8 cellular contexts compared by ENCODE assay signal in the genomic region with DNA sequence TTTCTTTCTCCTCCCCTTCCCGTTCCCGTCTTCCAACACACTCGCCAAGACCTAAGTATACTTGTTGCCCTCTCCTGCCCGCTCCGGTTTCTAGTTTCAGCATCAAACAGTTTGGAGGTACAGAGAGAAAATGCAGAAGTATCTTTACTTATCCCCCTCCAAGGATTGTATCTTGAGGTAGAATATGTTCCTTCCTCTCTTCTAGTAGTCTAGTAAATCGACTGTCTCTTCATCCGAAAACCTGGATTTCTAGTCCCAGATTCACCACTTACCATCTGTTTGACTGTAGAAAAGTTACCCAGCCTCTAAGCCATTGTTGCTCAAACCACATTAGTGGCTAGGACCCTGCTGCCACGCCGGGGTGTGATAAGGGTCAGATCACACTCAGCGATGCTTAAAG. TPM values are rescaled to one million over a fixed set of nuclear protein-coding genes. Genes with fewer than 3 reads are reported as not detected.
DNase-seq lines count a peak whose midpoint lies in the region; ATAC-seq and TF ChIP-seq lines count a peak whose summit lies in the region.

No MANE protein-coding gene starts in this region.

- no peaks in the 10 kb centered on the region for H3K27me3 ChIP-seq in kidney epithelial cell (ENCODE audit: control insufficient read depth, insufficient read depth, low read length)
- H3K27me3 ChIP-seq in thoracic aorta (replicated peaks; ENCODE audit: insufficient read depth) = no peaks in the 10 kb centered on the region

- intact Hi-C loops in activated CD4-positive, alpha-beta T cell treated with anti-CD3 and anti-CD28 coated beads, Interleukin-2, amount 10 ng/mL, durations not matched to agents 24 days and 14 days (cut with micrococcal nuclease) = loop anchor here (2.0 kb wide), 3 partner anchors 146 to 844 kb away; partner anchors contain the start of genes GIGYF2 and PDE6D

- H3K27ac Mint-ChIP-seq in activated CD4-positive, alpha-beta T cell treated with anti-CD3 and anti-CD28 coated beads, Interleukin-2, amount 10 ng/mL, durations not matched to agents 24 days and 14 days = peak overlapping the region; percentile 95
- peak overlapping the region; percentile 97 for H3K27ac Mint-ChIP-seq in activated naive CD8-positive, alpha-beta T cell

- peaks cover 17 to 50% of the 10 kb centered on the region in 2 donors for H3K4me1 ChIP-seq in thoracic aorta (ENCODE audit: control insufficient read depth in 1 of 2, low read depth in 2 of 2)

- TF ChIP-seq CTCF in kidney epithelial cell (IDR thresholded peaks at IDR 0.05; ENCODE audit: insufficient read depth, low read length, poor library complexity, severe bottlenecking) (no peak), thoracic aorta (IDR thresholded peaks at IDR 0.05) (no peak)

- H3K36me3 ChIP-seq in kidney epithelial cell (ENCODE audit: control insufficient read depth, insufficient read depth, low read length) (no peaks in the 10 kb centered on the region), thoracic aorta (peaks cover 2% of the 10 kb centered on the region)

- ATAC-seq in thoracic aorta (ENCODE audit: insufficient number of reproducible peaks, low FRiP score, low read depth) = no peak

- H3K9me3 ChIP-seq in thoracic aorta = no peaks in the 10 kb centered on the region

- H3K4me1 Mint-ChIP-seq in activated CD4-positive, alpha-beta T cell treated with anti-CD3 and anti-CD28 coated beads, Interleukin-2, amount 10 ng/mL, durations not matched to agents 24 days and 14 days = peaks cover 67% of the 10 kb centered on the region
- peaks cover 81% of the 10 kb centered on the region for H3K4me1 Mint-ChIP-seq in activated naive CD8-positive, alpha-beta T cell (ENCODE audit: low read depth)

- H3K27me3 Mint-ChIP-seq in activated CD4-positive, alpha-beta T cell treated with anti-CD3 and anti-CD28 coated beads, Interleukin-2, amount 10 ng/mL, durations not matched to agents 24 days and 14 days = no peaks in the 10 kb centered on the region
- no peaks in the 10 kb centered on the region for H3K27me3 Mint-ChIP-seq in activated naive CD8-positive, alpha-beta T cell

- DNase-seq in activated CD4-positive, alpha-beta T cell treated with anti-CD3 and anti-CD28 coated beads, Interleukin-2, amount 10 ng/mL, durations not matched to agents 24 days and 14 days = no peak
- no peak for DNase-seq in activated CD4-positive, alpha-beta T cell treated with anti-CD3 and anti-CD28 coated beads, Interleukin-2, amount 50 U/mL, for 1 hour
- no peak for DNase-seq in kidney epithelial cell (ENCODE audit: low read depth)
- DNase-seq in thoracic aorta (ENCODE audit: low spot score) = no peak
- no peak for DNase-seq in NCI-H446 treated with DMSO at 0.1 percent for 48 hours (lab: John Stamatoyannopoulos, UW)
- no peak for DNase-seq in C1 segment of cervical spinal cord (lab: John Stamatoyannopoulos, UW)
- no peak for DNase-seq in activated effector memory CD4-positive, alpha-beta T cell treated with Interleukin-2 at 50 U/mL for 16 hours

- H3K27ac ChIP-seq in thoracic aorta = peak overlapping the region; percentile 98 to 99

- H3K4me3 Mint-ChIP-seq in activated CD4-positive, alpha-beta T cell treated with anti-CD3 and anti-CD28 coated beads, Interleukin-2, amount 10 ng/mL, durations not matched to agents 24 days and 14 days = peak overlapping the region; percentile 96
- peak overlapping the region; percentile 100 for H3K4me3 Mint-ChIP-seq in activated naive CD8-positive, alpha-beta T cell

- peaks cover 64% of the 10 kb centered on the region for H3K36me3 Mint-ChIP-seq in activated CD4-positive, alpha-beta T cell treated with anti-CD3 and anti-CD28 coated beads, Interleukin-2, amount 10 ng/mL, durations not matched to agents 24 days and 14 days (ENCODE audit: low read depth)
- H3K36me3 Mint-ChIP-seq in activated naive CD8-positive, alpha-beta T cell = peaks cover 26% of the 10 kb centered on the region

- H3K9me3 Mint-ChIP-seq in activated CD4-positive, alpha-beta T cell treated with anti-CD3 and anti-CD28 coated beads, Interleukin-2, amount 10 ng/mL, durations not matched to agents 24 days and 14 days = no peaks in the 10 kb centered on the region
- no peaks in the 10 kb centered on the region for H3K9me3 Mint-ChIP-seq in activated naive CD8-positive, alpha-beta T cell (ENCODE audit: low read depth)

- H3K4me3 ChIP-seq in kidney epithelial cell (ENCODE audit: low read depth, low read length) = peak overlapping the region; percentile 80
- H3K4me3 ChIP-seq in thoracic aorta = peak overlapping the region; percentile 94

RNA-seq across cellular contexts. Expression of gene EIF4E2, which starts 0.8 kb away (rescaled TPM):
- total RNA-seq in activated CD4-positive, alpha-beta T cell treated with anti-CD3 and anti-CD28 coated beads, Interleukin-2, amount 10 ng/mL, durations not matched to agents 24 days and 14 days = 89.9 and 93.2 TPM in 2 replicates
- 66.9 and 73.1 TPM in 2 replicates for total RNA-seq in kidney epithelial cell
- total RNA-seq in thoracic aorta = 10 to 100 TPM; 42.2 to 51.1 TPM

RNA-seq across cellular contexts. Expression of gene TIGD1, which starts 0.9 kb away (rescaled TPM):
- 8.5 and 9.4 TPM in 2 replicates for total RNA-seq in activated CD4-positive, alpha-beta T cell treated with anti-CD3 and anti-CD28 coated beads, Interleukin-2, amount 10 ng/mL, durations not matched to agents 24 days and 14 days
- 2.9 and 3.3 TPM in 2 replicates for total RNA-seq in kidney epithelial cell
- 1 to 10 TPM; 1.8 to 3.1 TPM for total RNA-seq in thoracic aorta

RNA-seq across cellular contexts. Expression of gene CHRNG, which starts 11.8 kb away (rescaled TPM):
- not detected in 2 replicates for total RNA-seq in activated CD4-positive, alpha-beta T cell treated with anti-CD3 and anti-CD28 coated beads, Interleukin-2, amount 10 ng/mL, durations not matched to agents 24 days and 14 days
- total RNA-seq in kidney epithelial cell = not detected in 2 replicates
- not detected for total RNA-seq in thoracic aorta

RNA-seq across cellular contexts. Expression of gene CHRND, which starts 25.3 kb away (rescaled TPM):
- total RNA-seq in activated CD4-positive, alpha-beta T cell treated with anti-CD3 and anti-CD28 coated beads, Interleukin-2, amount 10 ng/mL, durations not matched to agents 24 days and 14 days = not detected in 2 replicates
- total RNA-seq in kidney epithelial cell = not detected in 2 replicates
- not detected for total RNA-seq in thoracic aorta

RNA-seq across cellular contexts. Expression of gene PRSS56, which starts 31.1 kb away (rescaled TPM):
- total RNA-seq in activated CD4-positive, alpha-beta T cell treated with anti-CD3 and anti-CD28 coated beads, Interleukin-2, amount 10 ng/mL, durations not matched to agents 24 days and 14 days = not detected in 2 replicates
- total RNA-seq in kidney epithelial cell (not detected in 2 replicates), thoracic aorta (not detected)
